In genomic region chr15:35013370-35013769, GRCh38 we compare ENCODE assay signal across 31 cellular contexts. TPM values are rescaled to one million over a fixed set of nuclear protein-coding genes. Genes with fewer than 3 reads are reported as not detected.
DNase-seq lines count a peak whose midpoint lies in the region; ATAC-seq, FAIRE-seq and TF ChIP-seq lines count a peak whose summit lies in the region.
"Had no signal": no experiment of that assay in that cellular context is flagged by ENCODE, and none has a peak within 500 bp of the region (broad histone marks: within the 10 kb centered on the region; RNA-seq: fewer than 3 reads in every experiment).

No MANE protein-coding gene starts in this region.

- peak; percentile 27; the same call in 1 of the 3 replicates for ATAC-seq in GM12878
- peak; percentile 86 to 94 for ATAC-seq in stimulated activated naive B cell treated with anti-CD40 and anti-IgM and Interleukin-4, amounts not matched to agents 10 μg/mL and 1 μg/mL and 100 μg/mL, for 72 hours (replicated peaks)
- ATAC-seq: activated CD4-positive, alpha-beta T cell treated with anti-CD3 and anti-CD28 coated beads for 36 hours; naive thymus-derived CD8-positive, alpha-beta T cell had no signal

- RAD21 ChIA-PET in GM12878 (lab: Charles Lee; ENCODE audit: unreplicated experiment), result no interaction called here

- in situ Hi-C loops in GM12878 (cut with MboI), result no loop called here

- no peaks in the 10 kb centered on the region for H3K36me3 ChIP-seq in GM12878 (ENCODE audit: control insufficient read depth in 2 of 2, insufficient read depth in 2 of 2, low read length in 1 of 2)
- H3K36me3 ChIP-seq: MG63, stomach, tibial artery had no signal

- peaks cover 4 to 12% of the 10 kb centered on the region in 2 donors for H3K27me3 Mint-ChIP-seq in stimulated activated naive B cell treated with anti-CD40 and anti-IgM and Interleukin-4, amounts not matched to agents 10 μg/mL and 1 μg/mL and 100 μg/mL, for 72 hours

- POLR2A ChIA-PET in GM12878 (lab: Charles Lee), result no interaction called here
- POLR2A ChIA-PET in RWPE1 (lab: Yijun Ruan, JAX; ENCODE audit: low non-redundant PET), result interaction anchor here (0.8 kb wide), 1 partner anchor 25 kb away, joined by 3 read pairs; the partner anchor contains the start of gene ZNF770

- no peak for FAIRE-seq in GM12878 (lab: Jason Lieb, UNC)
- FAIRE-seq: islet of Langerhans had no signal

- H3K9me3 ChIP-seq in GM12878 (replicated peaks; ENCODE audit: control insufficient read depth, insufficient read depth, low read length), result no peaks in the 10 kb centered on the region
- H3K9me3 ChIP-seq: MG63, stomach, tibial artery had no signal

- no peak overlapping the region for H3K4me2 ChIP-seq in GM12878 (ENCODE audit: control insufficient read depth, insufficient read depth)

- SMC1A ChIA-PET in GM12878 (lab: Charles Lee; ENCODE audit: uncharacterized antibody, unreplicated experiment), result no interaction called here

- no peak overlapping the region for H3K27ac ChIP-seq in GM12878 (ENCODE audit: control insufficient read depth, insufficient read depth)
- no peak overlapping the region for H3K27ac ChIP-seq in RWPE1
- H3K27ac ChIP-seq: stomach, tibial artery had no signal

- H3K4me3 ChIP-seq in GM12878 (no peak overlapping the region), fibroblast of pulmonary artery (replicated peaks; ENCODE audit: low read depth, low read length) (no peak overlapping the region)
- H3K4me3 ChIP-seq: MG63, stomach, tibial artery had no signal

- TF ChIP-seq EP300 in GM12878 (IDR thresholded peaks at IDR 0.05; ENCODE audit: borderline replicate concordance in 1 of 2, control insufficient read depth in 1 of 2, low read depth in 2 of 2, low read length in 2 of 2), result no peak

- DNase-seq in NOMO-1 treated with DMSO at 0.1 percent for 48 hours (lab: John Stamatoyannopoulos, UW; ENCODE audit: unreplicated experiment) (peak; percentile 16), NOMO-1 treated with dmso at 0.1 percent for 144 hours (lab: John Stamatoyannopoulos, UW; ENCODE audit: unreplicated experiment) (no peak), GM12878 (ENCODE audit: low read depth, low spot score) (no peak), fibroblast of pulmonary artery (ENCODE audit: low read depth) (peak; percentile 39), RWPE1 (ENCODE audit: low spot score) (no peak), NCI-H1092 (lab: John Stamatoyannopoulos, UW) (no peak), hepatic stellate cell (ENCODE audit: low spot score) (no peak)
- peak; percentile 3 for DNase-seq in stimulated activated naive B cell treated with anti-CD40 and anti-IgM and Interleukin-4, amounts not matched to agents 10 μg/mL and 1 μg/mL and 100 μg/mL, for 72 hours
- DNase-seq: 8988T; activated CD4-positive, alpha-beta T cell treated with anti-CD3 and anti-CD28 coated beads for 36 hours; activated effector memory CD4-positive, alpha-beta T cell treated with Interleukin-2 at 50 U/mL for 16 hours; activated naive CD8-positive, alpha-beta T cell treated with anti-CD3 and anti-CD28 coated beads, Interleukin-2, amount 10 ng/mL, durations not matched to agents 7 days and 5 days; AML-193; CD4-positive, alpha-beta T cell; effector CD4-positive, alpha-beta T cell; foreskin melanocyte; H7; hypothalamus; MG63; midbrain; naive thymus-derived CD8-positive, alpha-beta T cell; NCI-H1436 treated with DMSO at 0.1 percent for 48 hours; NCI-H2107; NCI-H446; NCI-H774; OCI-M1; Right ventricle myocardium superior; stomach; T-helper 2 cell; tibial artery had no signal

- no peaks in the 10 kb centered on the region for H4K20me1 ChIP-seq in GM12878 (ENCODE audit: control insufficient read depth, insufficient read depth)

- no peaks in the 10 kb centered on the region for H3K36me3 Mint-ChIP-seq in stimulated activated naive B cell treated with anti-CD40 and anti-IgM and Interleukin-4, amounts not matched to agents 10 μg/mL and 1 μg/mL and 100 μg/mL, for 72 hours
- H3K36me3 Mint-ChIP-seq: activated naive CD8-positive, alpha-beta T cell treated with anti-CD3 and anti-CD28 coated beads, Interleukin-2, amount 10 ng/mL, durations not matched to agents 7 days and 5 days; naive thymus-derived CD8-positive, alpha-beta T cell had no signal

- TF ChIP-seq CTCF in GM12878 (IDR thresholded peaks at IDR 0.05 in 2 of 3, conservative IDR thresholded peaks at IDR 0.05 in 1 of 3; ENCODE audit: control insufficient read depth in 2 of 3, extremely low read depth in 1 of 3, insufficient read depth in 1 of 3, low read depth in 3 of 3, low read length in 3 of 3), result no peak
- TF ChIP-seq CTCF in fibroblast of pulmonary artery (IDR thresholded peaks at IDR 0.05; ENCODE audit: low read length, missing control alignments), result no peak
- TF ChIP-seq CTCF in RWPE1 (conservative IDR thresholded peaks at IDR 0.05; ENCODE audit: low read depth), result no peak

- CTCF ChIA-PET in GM12878 (lab: Yijun Ruan, JAX), result no interaction called here
- CTCF ChIA-PET in RWPE1 (lab: Yijun Ruan, JAX), result no interaction called here

- no peak overlapping the region for H2AFZ ChIP-seq in GM12878 (ENCODE audit: control insufficient read depth, low read depth, low read length)

- no peak for TF ChIP-seq RAD21 in GM12878 (IDR thresholded peaks at IDR 0.05; ENCODE audit: insufficient read depth, low read depth, low read length)

- no peaks in the 10 kb centered on the region for H3K9me3 Mint-ChIP-seq in stimulated activated naive B cell treated with anti-CD40 and anti-IgM and Interleukin-4, amounts not matched to agents 10 μg/mL and 1 μg/mL and 100 μg/mL, for 72 hours
- H3K9me3 Mint-ChIP-seq: activated naive CD8-positive, alpha-beta T cell treated with anti-CD3 and anti-CD28 coated beads, Interleukin-2, amount 10 ng/mL, durations not matched to agents 7 days and 5 days; CD4-positive, alpha-beta T cell; naive thymus-derived CD8-positive, alpha-beta T cell had no signal

- H3K4me3 Mint-ChIP-seq in stimulated activated naive B cell treated with anti-CD40 and anti-IgM and Interleukin-4, amounts not matched to agents 10 μg/mL and 1 μg/mL and 100 μg/mL, for 72 hours, result no peak overlapping the region
- H3K4me3 Mint-ChIP-seq: activated CD4-positive, alpha-beta T cell treated with anti-CD3 and anti-CD28 coated beads for 36 hours; activated naive CD8-positive, alpha-beta T cell treated with anti-CD3 and anti-CD28 coated beads, Interleukin-2, amount 10 ng/mL, durations not matched to agents 7 days and 5 days; CD4-positive, alpha-beta T cell; naive thymus-derived CD8-positive, alpha-beta T cell had no signal

- BruUV-seq in GM12878 (replicated peaks; lab: Mats Ljungman, UMichigan), result no TSS peak

- H3K79me2 ChIP-seq in GM12878 (ENCODE audit: control insufficient read depth, insufficient read depth, low read length), result no peaks in the 10 kb centered on the region

- no peaks in the 10 kb centered on the region for H3K4me1 ChIP-seq in GM12878 (ENCODE audit: control insufficient read depth, insufficient read depth, low read length)
- H3K4me1 ChIP-seq: stomach, tibial artery had no signal

- H3K27me3 ChIP-seq in GM12878 (replicated peaks in 1 of 2; ENCODE audit: control insufficient read depth in 2 of 2, insufficient read depth in 2 of 2, low read length in 1 of 2), result no peaks in the 10 kb centered on the region
- H3K27me3 ChIP-seq: MG63, stomach, tibial artery had no signal

- no peak overlapping the region for H3K9ac ChIP-seq in GM12878 (ENCODE audit: control insufficient read depth, insufficient read depth, low read length)

- no peak overlapping the region for H3K27ac Mint-ChIP-seq in stimulated activated naive B cell treated with anti-CD40 and anti-IgM and Interleukin-4, amounts not matched to agents 10 μg/mL and 1 μg/mL and 100 μg/mL, for 72 hours
- H3K27ac Mint-ChIP-seq: activated CD4-positive, alpha-beta T cell treated with anti-CD3 and anti-CD28 coated beads for 36 hours; activated naive CD8-positive, alpha-beta T cell treated with anti-CD3 and anti-CD28 coated beads, Interleukin-2, amount 10 ng/mL, durations not matched to agents 7 days and 5 days; CD4-positive, alpha-beta T cell; naive thymus-derived CD8-positive, alpha-beta T cell had no signal

- intact Hi-C loops in GM12878 (cut with micrococcal nuclease; ENCODE audit: unreplicated experiment), result no loop called here

- peaks cover 0 to 11% of the 10 kb centered on the region in 2 donors for H3K4me1 Mint-ChIP-seq in stimulated activated naive B cell treated with anti-CD40 and anti-IgM and Interleukin-4, amounts not matched to agents 10 μg/mL and 1 μg/mL and 100 μg/mL, for 72 hours
- H3K4me1 Mint-ChIP-seq: activated CD4-positive, alpha-beta T cell treated with anti-CD3 and anti-CD28 coated beads for 36 hours; activated naive CD8-positive, alpha-beta T cell treated with anti-CD3 and anti-CD28 coated beads, Interleukin-2, amount 10 ng/mL, durations not matched to agents 7 days and 5 days; naive thymus-derived CD8-positive, alpha-beta T cell had no signal

- WGBS in GM12878 (ENCODE audit: insufficient coverage, insufficient replicate concordance, low lambda C conversion rate, missing lambda C conversion rate), result 26% methylated on average over 4 of the region's 4 CpGs

- no peak for TF ChIP-seq POLR2A in GM12878 (IDR thresholded peaks at IDR 0.05; ENCODE audit: low read depth, low read length)

RNA-seq across cellular contexts. Expression of gene ZNF770, which starts 25.3 kb away (rescaled TPM):
- total RNA-seq in GM12878 (2013; cell fraction: nucleolus; rRNA removed), result 42.6 and 67.4 TPM in 2 replicates
- total RNA-seq in GM12878 (2014; rRNA removed) (23.4 and 27.5 TPM in 2 replicates), GM12878 (2014; rRNA removed; fragmentation: Illumina TruSeq; extraction: Trizol) (24.9 and 26.2 TPM in 2 replicates), GM12878 (2021) (32.8 and 34.4 TPM in 2 replicates)
- polyA plus RNA-seq in GM12878 (2011; ENCODE audit: low read depth), result 7.5 TPM
- polyA plus RNA-seq in GM12878 (2011; rRNA removed) (27.1 and 42.8 TPM in 2 replicates), GM12878 (2014; fragmentation: Illumina TruSeq; extraction: Trizol) (28.1 and 35.1 TPM in 2 replicates), GM12878 (2014; fragmentation: Nextera tagmentation; extraction: Ambion mirVana) (1 to 10 TPM; 1.8 to 5.6 TPM), GM12878 (2014; rRNA removed) (13.4 and 16.3 TPM in 2 replicates), GM12878 (2016; fragmentation: Nextera tagmentation; extraction: Ambion mirVana) (100 to 1,000 TPM; 116 to 118 TPM)
- 9.4 and 12.5 TPM in 2 replicates for polyA plus RNA-seq in GM12878 (2011; cell fraction: cytosol; rRNA removed)
- polyA plus RNA-seq in GM12878 (2011; cell fraction: nucleus; rRNA removed), result 10.8 and 12.4 TPM in 2 replicates
- polyA plus RNA-seq in GM12878 (2012), result 9.5 and 16.1 TPM in 2 replicates
- 38.8 and 82.5 TPM in 2 replicates for polyA minus RNA-seq in GM12878 (2011; rRNA and poly(A)+ RNA removed)
- polyA minus RNA-seq in GM12878 (2011; cell fraction: cytosol; rRNA and poly(A)+ RNA removed), result 17.0 and 21.2 TPM in 2 replicates
- 11.4 and 14.7 TPM in 2 replicates for polyA minus RNA-seq in GM12878 (2011; cell fraction: nucleus; rRNA and poly(A)+ RNA removed)

RNA-seq across cellular contexts. Expression of gene AQR, which starts 43.8 kb away (rescaled TPM):
- 69.3 and 73.0 TPM in 2 replicates for total RNA-seq in GM12878 (2013; cell fraction: nucleolus; rRNA removed)
- total RNA-seq in GM12878 (2014; rRNA removed) (32.1 and 35.5 TPM in 2 replicates), GM12878 (2014; rRNA removed; fragmentation: Illumina TruSeq; extraction: Trizol) (39.0 and 42.7 TPM in 2 replicates), GM12878 (2021) (27.2 and 32.7 TPM in 2 replicates)
- 8.1 TPM for polyA plus RNA-seq in GM12878 (2011; ENCODE audit: low read depth)
- polyA plus RNA-seq in GM12878 (2011; rRNA removed) (44.6 and 50.4 TPM in 2 replicates), GM12878 (2014; fragmentation: Illumina TruSeq; extraction: Trizol) (53.5 and 62.9 TPM in 2 replicates), GM12878 (2014; fragmentation: Nextera tagmentation; extraction: Ambion mirVana) (10 to 100 TPM; 18.2 TPM), GM12878 (2014; rRNA removed) (17.2 and 23.5 TPM in 2 replicates), GM12878 (2016; fragmentation: Nextera tagmentation; extraction: Ambion mirVana) (10 to 100 TPM; 32.5 to 38.1 TPM)
- 14.6 and 16.2 TPM in 2 replicates for polyA plus RNA-seq in GM12878 (2011; cell fraction: cytosol; rRNA removed)
- polyA plus RNA-seq in GM12878 (2011; cell fraction: nucleus; rRNA removed), result 32.2 and 39.7 TPM in 2 replicates
- polyA plus RNA-seq in GM12878 (2012), result 12.5 and 13.0 TPM in 2 replicates
- polyA minus RNA-seq in GM12878 (2011; rRNA and poly(A)+ RNA removed), result 36.6 and 53.3 TPM in 2 replicates
- 14.8 and 16.2 TPM in 2 replicates for polyA minus RNA-seq in GM12878 (2011; cell fraction: cytosol; rRNA and poly(A)+ RNA removed)
- polyA minus RNA-seq in GM12878 (2011; cell fraction: nucleus; rRNA and poly(A)+ RNA removed), result 27.9 and 46.5 TPM in 2 replicates

Comparison
In these comparisons a context has a peak if more than half of its experiments do, and no peak if none do; other contexts are left out.
1. DNase-seq: peak in NOMO-1 treated with DMSO at 0.1 percent for 48 hours (single experiment), fibroblast of pulmonary artery (single experiment) and stimulated activated naive B cell treated with anti-CD40 and anti-IgM and Interleukin-4, amounts not matched to agents 10 μg/mL and 1 μg/mL and 100 μg/mL, for 72 hours (single experiment); none in NOMO-1 treated with dmso at 0.1 percent for 144 hours (single experiment), GM12878 (single experiment), RWPE1 (single experiment), NCI-H1092 (single experiment) and hepatic stellate cell (single experiment).